Comparison of ENCODE assay signal across 1 cellular context in the genomic region with DNA sequence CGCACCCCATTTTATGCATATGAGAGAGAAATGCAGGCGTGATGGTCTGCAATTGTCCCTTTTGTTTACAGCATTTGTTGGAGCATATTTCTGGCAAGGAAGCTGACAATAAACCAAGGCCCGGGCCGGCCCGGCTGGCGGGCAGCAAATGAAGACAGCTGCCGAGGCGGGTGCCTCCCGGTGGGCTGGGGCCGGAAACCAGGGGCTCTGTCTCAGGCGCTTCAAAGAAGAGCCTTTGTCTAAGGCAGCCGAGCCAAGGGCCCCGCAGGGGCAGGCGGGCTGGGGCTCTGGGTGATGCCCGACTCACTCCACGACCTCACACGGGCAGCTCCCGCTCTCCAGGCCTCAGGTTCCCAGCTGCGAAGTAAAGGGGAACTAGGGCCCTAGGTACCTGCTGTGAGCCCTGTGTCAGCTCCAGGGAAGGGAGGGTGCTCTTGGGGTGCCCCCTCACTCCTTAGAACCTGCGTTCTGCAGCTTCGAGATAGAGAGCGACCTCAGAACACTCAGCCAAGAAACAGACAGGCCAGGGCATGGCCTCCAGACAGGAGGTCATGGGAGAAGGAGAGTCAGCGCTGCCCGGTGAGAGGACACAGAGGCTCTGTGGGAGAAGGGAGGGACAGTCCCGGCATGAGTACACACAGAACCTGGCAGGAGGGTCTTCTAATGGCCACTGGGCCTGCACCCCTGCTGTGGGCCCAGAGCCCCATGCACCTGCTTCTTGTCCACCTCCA.
TF ChIP-seq lines count a peak whose summit lies in the region.

No MANE protein-coding gene starts in this region.

TF ChIP-seq in IMR-90, 13 proteins besides CTCF, POLR2A, EP300 and RAD21 (continued from another document):
- TF ChIP-seq RCOR1 (IDR thresholded peaks at IDR 0.05; ENCODE audit: insufficient replicate concordance, low read length), result no peak
- no peak for TF ChIP-seq ELK1 (IDR thresholded peaks at IDR 0.05; ENCODE audit: borderline replicate concordance, low read depth, low read length)
- TF ChIP-seq RFX5 (IDR thresholded peaks at IDR 0.05; ENCODE audit: low read depth, low read length), result no peak
- TF ChIP-seq, protein P1, sequence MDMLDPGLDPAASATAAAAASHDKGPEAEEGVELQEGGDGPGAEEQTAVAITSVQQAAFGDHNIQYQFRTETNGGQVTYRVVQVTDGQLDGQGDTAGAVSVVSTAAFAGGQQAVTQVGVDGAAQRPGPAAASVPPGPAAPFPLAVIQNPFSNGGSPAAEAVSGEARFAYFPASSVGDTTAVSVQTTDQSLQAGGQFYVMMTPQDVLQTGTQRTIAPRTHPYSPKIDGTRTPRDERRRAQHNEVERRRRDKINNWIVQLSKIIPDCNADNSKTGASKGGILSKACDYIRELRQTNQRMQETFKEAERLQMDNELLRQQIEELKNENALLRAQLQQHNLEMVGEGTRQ (IDR thresholded peaks at IDR 0.05; ENCODE audit: low read depth, low read length), result no peak
- no peak for TF ChIP-seq MXI1 (IDR thresholded peaks at IDR 0.05; ENCODE audit: borderline replicate concordance, low read depth, low read length)
- TF ChIP-seq CEBPB (IDR thresholded peaks at IDR 0.05; ENCODE audit: low read depth, low read length), result no peak
- no peak for TF ChIP-seq MAZ (IDR thresholded peaks at IDR 0.05; ENCODE audit: borderline replicate concordance, low read depth, low read length)
- TF ChIP-seq FOS (IDR thresholded peaks at IDR 0.05; ENCODE audit: low read depth, low read length), result no peak
- no peak for TF ChIP-seq BHLHE40 (IDR thresholded peaks at IDR 0.05; ENCODE audit: low read depth, low read length)
- no peak for TF ChIP-seq MAFK (IDR thresholded peaks at IDR 0.05; ENCODE audit: low read depth, low read length)
- TF ChIP-seq CHD1 (IDR thresholded peaks at IDR 0.05; ENCODE audit: low read depth, low read length), result no peak
- TF ChIP-seq NFE2L2 (IDR thresholded peaks at IDR 0.05; ENCODE audit: low read depth, low read length), result no peak
